In the genomic region with DNA sequence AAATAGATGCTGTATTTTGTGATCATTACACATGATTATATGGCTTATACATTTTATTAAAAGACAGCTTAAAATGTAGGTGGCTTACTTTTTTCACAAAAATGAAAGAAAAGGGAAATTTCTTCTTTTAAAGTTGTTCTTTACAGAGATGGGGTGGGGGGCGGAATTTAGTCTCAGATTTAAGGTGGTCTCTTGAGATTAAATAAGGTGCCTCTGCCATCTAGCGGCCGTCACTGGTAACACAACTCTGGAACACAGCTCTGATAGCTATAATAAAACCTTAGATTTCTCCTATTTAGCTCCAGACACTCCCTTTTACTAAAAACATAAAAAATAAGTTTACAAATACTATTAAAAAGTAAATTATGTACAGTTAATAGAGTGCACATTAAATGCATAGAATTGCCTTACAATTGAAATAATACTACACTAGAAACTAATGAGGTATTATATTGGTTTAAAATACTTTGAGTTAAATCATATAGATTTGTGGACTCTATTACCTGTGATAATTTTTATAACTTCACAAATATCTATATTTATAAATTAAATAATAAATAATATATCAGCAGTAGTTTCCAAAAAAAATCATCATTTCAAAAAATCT, we compare ENCODE assay signal across 8 cellular contexts.
DNase-seq lines count a peak whose midpoint lies in the region; ATAC-seq, FAIRE-seq and TF ChIP-seq lines count a peak whose summit lies in the region.

No MANE protein-coding gene starts in this region.

- no peaks in the 10 kb centered on the region for H3K9me3 Mint-ChIP-seq in activated T-cell treated with anti-CD3 and anti-CD28 coated beads, Interleukin-2, amount 50 U/mL, for 4 hours

- WGBS in pancreas, 2 donors, result 2 to 3% methylated on average over 3 of the region's 3 CpGs

- H3K4me1 ChIP-seq in foreskin keratinocyte, result no peaks in the 10 kb centered on the region
- H3K4me1 ChIP-seq in pancreas, result peaks cover 0 to 6% (median 5%) of the 10 kb centered on the region in 3 donors

- no peaks in the 10 kb centered on the region for H3K4me1 Mint-ChIP-seq in activated T-cell treated with anti-CD3 and anti-CD28 coated beads, Interleukin-2, amount 50 U/mL, for 4 hours (ENCODE audit: low read depth)

- peaks cover 2% of the 10 kb centered on the region for H3K27me3 Mint-ChIP-seq in activated T-cell treated with anti-CD3 and anti-CD28 coated beads, Interleukin-2, amount 50 U/mL, for 4 hours (ENCODE audit: low read depth)

- H3K27me3 ChIP-seq in foreskin keratinocyte (no peaks in the 10 kb centered on the region), pancreas (no peaks in the 10 kb centered on the region)

- no peaks in the 10 kb centered on the region for H3K9me3 ChIP-seq in pancreas

- DNase-seq in HFF-Myc (ENCODE audit: extremely low read depth, low read depth), result no peak
- DNase-seq in NCI-H82 treated with DMSO at 0.1 percent for 48 hours (lab: John Stamatoyannopoulos, UW; ENCODE audit: unreplicated experiment), result peak; percentile 6
- peak; percentile 35 for DNase-seq in activated T-cell treated with anti-CD3 and anti-CD28 coated beads, Interleukin-2, amount 50 U/mL, for 4 hours
- DNase-seq in foreskin keratinocyte, result no peak
- DNase-seq in pancreas, result peak; percentile 5 to 67 (median 26)
- DNase-seq in central memory CD4-positive, alpha-beta T cell, result no peak

- no peak overlapping the region for H3K27ac ChIP-seq in foreskin keratinocyte
- H3K27ac ChIP-seq in pancreas, result no peak overlapping the region

- TF ChIP-seq CTCF in HFF-Myc (IDR thresholded peaks at IDR 0.05; ENCODE audit: low read depth, low read length, missing control alignments) (peak; percentile 77), foreskin keratinocyte (conservative IDR thresholded peaks at IDR 0.05) (peak; percentile 80), pancreas (IDR thresholded peaks at IDR 0.05) (peak; percentile 72 to 85 (median 78))

- peak; percentile 94 for FAIRE-seq in G401.6 (lab: Jason Lieb, UNC)
- peak; percentile 90 for FAIRE-seq in pancreas (lab: Jason Lieb, UNC)

- H3K36me3 Mint-ChIP-seq in activated T-cell treated with anti-CD3 and anti-CD28 coated beads, Interleukin-2, amount 50 U/mL, for 4 hours (ENCODE audit: insufficient read depth), result no peaks in the 10 kb centered on the region

- H3K4me3 Mint-ChIP-seq in activated T-cell treated with anti-CD3 and anti-CD28 coated beads, Interleukin-2, amount 50 U/mL, for 4 hours, result no peak overlapping the region

- ATAC-seq in activated T-cell treated with anti-CD3 and anti-CD28 coated beads, Interleukin-2, amount 50 U/mL, for 4 hours, result no peak
- ATAC-seq in foreskin keratinocyte (no peak), pancreas (peak in 3 of 4 donors; percentile 56 to 65 (median 61)), HG03469 (IDR thresholded peaks at IDR 0.05; ENCODE audit: unreplicated experiment) (no peak)

- no peaks in the 10 kb centered on the region for H3K36me3 ChIP-seq in pancreas

- H3K4me3 ChIP-seq in HFF-Myc (replicated peaks; ENCODE audit: low read depth, low read length) (no peak overlapping the region), pancreas (no peak overlapping the region)

- intact Hi-C loops in pancreas (cut with DNase I), result no loop called here

Comparison
In these comparisons a context has a peak if more than half of its experiments do, and no peak if none do; other contexts are left out.
1. DNase-seq: peak in NCI-H82 treated with DMSO at 0.1 percent for 48 hours (single experiment), activated T-cell treated with anti-CD3 and anti-CD28 coated beads, Interleukin-2, amount 50 U/mL, for 4 hours (single experiment) and pancreas (6 of 6); none in HFF-Myc (single experiment), foreskin keratinocyte (0 of 2) and central memory CD4-positive, alpha-beta T cell (single experiment).
2. ATAC-seq: peak in pancreas (3 of 4); none in activated T-cell treated with anti-CD3 and anti-CD28 coated beads, Interleukin-2, amount 50 U/mL, for 4 hours (0 of 2), foreskin keratinocyte (single experiment) and HG03469 (single experiment).
3. Peak in every context shown above with its lines, with median percentiles within 50 percentile points of each other: CTCF ChIP-seq.